9 cellular contexts compared by ENCODE assay signal in the genomic region with DNA sequence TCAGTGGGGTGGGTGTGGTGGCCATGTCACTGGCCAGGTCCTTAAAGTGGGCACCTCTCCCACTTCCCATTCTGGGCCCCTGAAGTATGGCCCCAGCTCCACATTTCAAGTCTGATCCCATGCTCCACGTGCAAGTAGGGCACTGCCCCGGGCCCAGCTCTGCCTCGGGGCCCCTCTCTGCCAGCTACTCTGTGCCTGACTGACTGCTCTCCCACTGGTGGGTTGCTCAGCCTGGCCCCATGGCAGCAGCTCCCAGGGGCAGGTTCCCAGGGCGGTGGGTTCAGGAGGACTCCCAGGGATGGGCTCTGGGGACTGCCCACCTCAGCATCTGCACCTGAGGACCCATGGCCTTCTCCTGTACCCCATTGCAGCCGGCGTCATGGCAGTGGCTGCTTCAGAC.
"Had no signal": no experiment of that assay in that cellular context is flagged by ENCODE, and none has a peak within 500 bp of the region (broad histone marks: within the 10 kb centered on the region; RNA-seq: fewer than 3 reads in every experiment).

No MANE protein-coding gene starts in this region.

- ATAC-seq: GM23338, HCT116, HepG2 had no signal

- H3K4me1 ChIP-seq: HAP-1 had no signal

- H3K27ac Mint-ChIP-seq: GM23338, HFFc6, IgD-negative memory B cell had no signal

- H2AFZ ChIP-seq: GM23338 had no signal

- H3K36me3 Mint-ChIP-seq: IgD-negative memory B cell had no signal

- H3K9me3 Mint-ChIP-seq: HFFc6 had no signal

- H3K36me3 ChIP-seq: HAP-1 had no signal

- DNase-seq: H7, KBM-7 had no signal

- H3K4me3 Mint-ChIP-seq: GM23338, HFFc6, IgD-negative memory B cell had no signal

- H3K9me3 ChIP-seq: HAP-1 had no signal

- FAIRE-seq: HepG2 had no signal

- H3K4me2 ChIP-seq: GM23338 had no signal

- H3K4me3 ChIP-seq: GM23338, HAP-1 had no signal

- H3K27ac ChIP-seq: HL-60 had no signal
